In the genomic region with DNA sequence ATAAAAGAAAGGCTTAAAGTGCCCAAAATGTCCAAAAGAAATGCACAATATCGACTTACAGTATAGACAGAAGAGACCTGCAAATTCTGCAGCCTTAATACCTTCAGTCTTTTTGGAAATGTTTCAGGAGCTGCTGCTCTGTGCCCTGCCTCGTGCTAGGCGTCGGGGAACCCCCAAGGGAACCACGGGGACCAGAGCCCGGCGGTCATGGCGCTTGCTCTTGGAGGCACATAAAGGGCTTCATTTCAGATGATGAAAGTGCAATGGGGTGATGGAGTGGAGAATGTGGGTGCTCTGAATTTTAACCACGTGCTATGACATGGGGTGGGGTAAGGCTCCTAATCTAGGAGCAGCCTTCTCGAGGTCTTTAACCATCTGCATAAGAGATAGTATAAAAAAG, we compare ENCODE assay signal across 1 cellular context.
TF ChIP-seq lines count a peak whose summit lies in the region.

No MANE protein-coding gene starts in this region.

TF ChIP-seq in K562, 482 proteins besides CTCF, POLR2A, EP300 and RAD21:
- TF ChIP-seq, protein P1, sequence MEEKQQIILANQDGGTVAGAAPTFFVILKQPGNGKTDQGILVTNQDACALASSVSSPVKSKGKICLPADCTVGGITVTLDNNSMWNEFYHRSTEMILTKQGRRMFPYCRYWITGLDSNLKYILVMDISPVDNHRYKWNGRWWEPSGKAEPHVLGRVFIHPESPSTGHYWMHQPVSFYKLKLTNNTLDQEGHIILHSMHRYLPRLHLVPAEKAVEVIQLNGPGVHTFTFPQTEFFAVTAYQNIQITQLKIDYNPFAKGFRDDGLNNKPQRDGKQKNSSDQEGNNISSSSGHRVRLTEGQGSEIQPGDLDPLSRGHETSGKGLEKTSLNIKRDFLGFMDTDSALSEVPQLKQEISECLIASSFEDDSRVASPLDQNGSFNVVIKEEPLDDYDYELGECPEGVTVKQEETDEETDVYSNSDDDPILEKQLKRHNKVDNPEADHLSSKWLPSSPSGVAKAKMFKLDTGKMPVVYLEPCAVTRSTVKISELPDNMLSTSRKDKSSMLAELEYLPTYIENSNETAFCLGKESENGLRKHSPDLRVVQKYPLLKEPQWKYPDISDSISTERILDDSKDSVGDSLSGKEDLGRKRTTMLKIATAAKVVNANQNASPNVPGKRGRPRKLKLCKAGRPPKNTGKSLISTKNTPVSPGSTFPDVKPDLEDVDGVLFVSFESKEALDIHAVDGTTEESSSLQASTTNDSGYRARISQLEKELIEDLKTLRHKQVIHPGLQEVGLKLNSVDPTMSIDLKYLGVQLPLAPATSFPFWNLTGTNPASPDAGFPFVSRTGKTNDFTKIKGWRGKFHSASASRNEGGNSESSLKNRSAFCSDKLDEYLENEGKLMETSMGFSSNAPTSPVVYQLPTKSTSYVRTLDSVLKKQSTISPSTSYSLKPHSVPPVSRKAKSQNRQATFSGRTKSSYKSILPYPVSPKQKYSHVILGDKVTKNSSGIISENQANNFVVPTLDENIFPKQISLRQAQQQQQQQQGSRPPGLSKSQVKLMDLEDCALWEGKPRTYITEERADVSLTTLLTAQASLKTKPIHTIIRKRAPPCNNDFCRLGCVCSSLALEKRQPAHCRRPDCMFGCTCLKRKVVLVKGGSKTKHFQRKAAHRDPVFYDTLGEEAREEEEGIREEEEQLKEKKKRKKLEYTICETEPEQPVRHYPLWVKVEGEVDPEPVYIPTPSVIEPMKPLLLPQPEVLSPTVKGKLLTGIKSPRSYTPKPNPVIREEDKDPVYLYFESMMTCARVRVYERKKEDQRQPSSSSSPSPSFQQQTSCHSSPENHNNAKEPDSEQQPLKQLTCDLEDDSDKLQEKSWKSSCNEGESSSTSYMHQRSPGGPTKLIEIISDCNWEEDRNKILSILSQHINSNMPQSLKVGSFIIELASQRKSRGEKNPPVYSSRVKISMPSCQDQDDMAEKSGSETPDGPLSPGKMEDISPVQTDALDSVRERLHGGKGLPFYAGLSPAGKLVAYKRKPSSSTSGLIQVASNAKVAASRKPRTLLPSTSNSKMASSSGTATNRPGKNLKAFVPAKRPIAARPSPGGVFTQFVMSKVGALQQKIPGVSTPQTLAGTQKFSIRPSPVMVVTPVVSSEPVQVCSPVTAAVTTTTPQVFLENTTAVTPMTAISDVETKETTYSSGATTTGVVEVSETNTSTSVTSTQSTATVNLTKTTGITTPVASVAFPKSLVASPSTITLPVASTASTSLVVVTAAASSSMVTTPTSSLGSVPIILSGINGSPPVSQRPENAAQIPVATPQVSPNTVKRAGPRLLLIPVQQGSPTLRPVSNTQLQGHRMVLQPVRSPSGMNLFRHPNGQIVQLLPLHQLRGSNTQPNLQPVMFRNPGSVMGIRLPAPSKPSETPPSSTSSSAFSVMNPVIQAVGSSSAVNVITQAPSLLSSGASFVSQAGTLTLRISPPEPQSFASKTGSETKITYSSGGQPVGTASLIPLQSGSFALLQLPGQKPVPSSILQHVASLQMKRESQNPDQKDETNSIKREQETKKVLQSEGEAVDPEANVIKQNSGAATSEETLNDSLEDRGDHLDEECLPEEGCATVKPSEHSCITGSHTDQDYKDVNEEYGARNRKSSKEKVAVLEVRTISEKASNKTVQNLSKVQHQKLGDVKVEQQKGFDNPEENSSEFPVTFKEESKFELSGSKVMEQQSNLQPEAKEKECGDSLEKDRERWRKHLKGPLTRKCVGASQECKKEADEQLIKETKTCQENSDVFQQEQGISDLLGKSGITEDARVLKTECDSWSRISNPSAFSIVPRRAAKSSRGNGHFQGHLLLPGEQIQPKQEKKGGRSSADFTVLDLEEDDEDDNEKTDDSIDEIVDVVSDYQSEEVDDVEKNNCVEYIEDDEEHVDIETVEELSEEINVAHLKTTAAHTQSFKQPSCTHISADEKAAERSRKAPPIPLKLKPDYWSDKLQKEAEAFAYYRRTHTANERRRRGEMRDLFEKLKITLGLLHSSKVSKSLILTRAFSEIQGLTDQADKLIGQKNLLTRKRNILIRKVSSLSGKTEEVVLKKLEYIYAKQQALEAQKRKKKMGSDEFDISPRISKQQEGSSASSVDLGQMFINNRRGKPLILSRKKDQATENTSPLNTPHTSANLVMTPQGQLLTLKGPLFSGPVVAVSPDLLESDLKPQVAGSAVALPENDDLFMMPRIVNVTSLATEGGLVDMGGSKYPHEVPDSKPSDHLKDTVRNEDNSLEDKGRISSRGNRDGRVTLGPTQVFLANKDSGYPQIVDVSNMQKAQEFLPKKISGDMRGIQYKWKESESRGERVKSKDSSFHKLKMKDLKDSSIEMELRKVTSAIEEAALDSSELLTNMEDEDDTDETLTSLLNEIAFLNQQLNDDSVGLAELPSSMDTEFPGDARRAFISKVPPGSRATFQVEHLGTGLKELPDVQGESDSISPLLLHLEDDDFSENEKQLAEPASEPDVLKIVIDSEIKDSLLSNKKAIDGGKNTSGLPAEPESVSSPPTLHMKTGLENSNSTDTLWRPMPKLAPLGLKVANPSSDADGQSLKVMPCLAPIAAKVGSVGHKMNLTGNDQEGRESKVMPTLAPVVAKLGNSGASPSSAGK (IDR thresholded peaks at IDR 0.05) = peak; percentile 58
- peak; percentile 43 for TF ChIP-seq L3MBTL2 (IDR thresholded peaks at IDR 0.05)
- TF ChIP-seq ZNF445 (CRISPR knock-in tag; IDR thresholded peaks at IDR 0.05; ENCODE audit: low read depth) = no peak
